In genomic region chr1:6211731-6212130, GRCh38 we compare ENCODE assay signal across 38 cellular contexts. TPM values are rescaled to one million over a fixed set of nuclear protein-coding genes. Genes with fewer than 3 reads are reported as not detected.
"Had no signal": no experiment of that assay in that cellular context is flagged by ENCODE, and none has a peak within 500 bp of the region (broad histone marks: within the 10 kb centered on the region; RNA-seq: fewer than 3 reads in every experiment).

No MANE protein-coding gene starts in this region.

- H3K4me1 ChIP-seq: foreskin keratinocyte, parathyroid adenoma had no signal

- H3K79me2 ChIP-seq: parathyroid adenoma had no signal

- H3K9me3 ChIP-seq: esophagus muscularis mucosa, gastroesophageal sphincter, heart left ventricle, mucosa of descending colon, neutrophil, stomach, thyroid gland, vagina had no signal

- H3K27me3 ChIP-seq: foreskin keratinocyte, hepatocyte, thyroid gland, vagina had no signal

- DNase-seq: dermis blood vessel endothelial cell; effector memory CD4-positive, alpha-beta T cell; foreskin keratinocyte; mesenchymal stem cell; mucosa of descending colon; naive B cell; stimulated activated CD4-positive, alpha-beta T cell treated with anti-CD3 and anti-CD28 coated beads, Interleukin-12 subunit alpha, Interleukin-12 subunit beta, amount 100 ng/mL, for 4 hours; stimulated activated CD4-positive, alpha-beta T cell treated with anti-CD3 and anti-CD28 coated beads, Interleukin-1b, Interleukin-23, amount 100 ng/mL, for 48 hours; stimulated activated CD4-positive, alpha-beta T cell treated with anti-CD3 and anti-CD28 coated beads, Interleukin-4, amount 100 ng/mL, for 1 hour; stimulated activated CD8-positive, alpha-beta memory T cell treated with anti-CD3 and anti-CD28 coated beads, Interleukin-4, amount 100 ng/mL, for 48 hours; stimulated activated naive CD4-positive, alpha-beta T cell treated with Interleukin-2 at 50 U/mL for 16 hours; stomach; thyroid gland; trophoblast cell had no signal

- H3K4me2 ChIP-seq: hepatocyte, smooth muscle cell had no signal

- H3K4me3 ChIP-seq: coronary artery, esophagus muscularis mucosa, gastroesophageal sphincter, heart left ventricle, hepatocyte, mucosa of descending colon, smooth muscle cell, stomach, thyroid gland, vagina had no signal

- H3K36me3 ChIP-seq: neutrophil, thyroid gland, vagina had no signal

- H2AFZ ChIP-seq: hepatocyte, parathyroid adenoma had no signal

- FAIRE-seq: endothelial cell of umbilical vein, kidney had no signal

- ATAC-seq: foreskin keratinocyte; gastroesophageal sphincter; heart left ventricle; left lobe of liver; mucosa of descending colon; natural killer cell treated with Interleukin-12 subunit alpha and Interleukin-12 subunit beta and Interleukin-15 and Interleukin-18, amount 100 ng/mL, for 72 hours; sciatic nerve had no signal

- H3K9ac ChIP-seq: parathyroid adenoma had no signal

- H3K27ac ChIP-seq: coronary artery, esophagus muscularis mucosa, foreskin keratinocyte, gastroesophageal sphincter, heart left ventricle, hepatocyte, neutrophil, parathyroid adenoma, stomach, thyroid gland, vagina had no signal

RNA-seq across cellular contexts. Expression of gene CHD5, which starts 31.6 kb away (rescaled TPM):
- polyA plus RNA-seq: hepatocyte, smooth muscle cell had no signal

RNA-seq across cellular contexts. Expression of gene HES3, which starts 32.2 kb away (rescaled TPM):
- total RNA-seq: dermis blood vessel endothelial cell; endothelial cell of umbilical vein; epithelial cell of proximal tubule; esophagus muscularis mucosa; fibroblast of lung; foreskin keratinocyte; gastroesophageal sphincter; heart left ventricle; hepatocyte; kidney; left lobe of liver; lower leg skin; lung microvascular endothelial cell; mesothelial cell of epicardium; mucosa of descending colon; natural killer cell treated with Interleukin-12 subunit alpha and Interleukin-12 subunit beta and Interleukin-15 and Interleukin-18, amount 100 ng/mL, for 72 hours; omental fat pad; progenitor cell of endocrine pancreas; sciatic nerve; smooth muscle cell; stomach; subcutaneous adipose tissue; temporal lobe; thyroid gland; ureter; vagina had no signal
- polyA plus RNA-seq: endothelial cell of umbilical vein, fibroblast of lung, foreskin keratinocyte, heart left ventricle, hepatocyte, smooth muscle cell, stomach had no signal
